10 cellular contexts compared by ENCODE assay signal in genomic region chr11:93067881-93068390, GRCh38.
"Had no signal": no experiment of that assay in that cellular context is flagged by ENCODE, and none has a peak within 500 bp of the region (broad histone marks: within the 10 kb centered on the region; RNA-seq: fewer than 3 reads in every experiment).

No MANE protein-coding gene starts in this region.

- H3K36me3 ChIP-seq: HAP-1 had no signal

- FAIRE-seq: H1, H54 had no signal

- H3K27ac ChIP-seq: GM23248 had no signal

- DNase-seq: GM23248, GOT3, H7, H9, HCEC 1CT, HFFc6 had no signal

- ATAC-seq: HCT116 had no signal

- H2AFZ ChIP-seq: GM23248 had no signal

- H3K4me3 ChIP-seq: GM23248, HAP-1 had no signal

- H3K9ac ChIP-seq: GM23248 had no signal

- H3K27ac Mint-ChIP-seq: HFFc6 had no signal

- H3K9me3 Mint-ChIP-seq: HFFc6 had no signal

- H3K9me3 ChIP-seq: HAP-1 had no signal

- H3K4me3 Mint-ChIP-seq: H9, HFFc6 had no signal
